In the genomic region with DNA sequence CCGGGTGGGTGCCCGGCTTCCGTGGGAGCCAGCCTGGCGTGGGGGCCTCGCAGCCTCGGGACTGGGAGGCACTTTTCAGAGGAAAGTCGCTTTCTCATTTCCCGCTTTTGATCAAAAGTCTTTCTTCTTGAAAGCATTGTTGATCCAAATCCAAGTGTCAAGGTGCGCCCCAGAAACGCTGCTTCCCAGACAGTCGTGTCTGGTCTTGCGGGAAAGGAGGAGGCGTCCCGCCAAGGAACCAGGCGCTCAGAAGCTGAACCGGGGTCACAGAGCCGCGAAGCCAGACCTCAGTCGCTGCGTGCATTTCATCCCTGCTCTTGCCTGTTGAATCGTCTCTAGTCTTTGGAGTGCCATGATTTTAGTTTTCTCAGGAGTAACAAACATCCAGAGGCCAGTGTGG, we compare ENCODE assay signal across 9 cellular contexts. TPM values are rescaled to one million over a fixed set of nuclear protein-coding genes. Genes with fewer than 3 reads are reported as not detected.
A peak's percentile ranks its signal among the peaks of the same experiment; 100 is the strongest.
DNase-seq lines count a peak whose midpoint lies in the region; ATAC-seq and TF ChIP-seq lines count a peak whose summit lies in the region.
"Had no signal": no experiment of that assay in that cellular context is flagged by ENCODE, and none has a peak within 500 bp of the region (broad histone marks: within the 10 kb centered on the region; RNA-seq: fewer than 3 reads in every experiment).

No MANE protein-coding gene starts in this region.

- in situ Hi-C loops in mammary epithelial cell (cut with MboI; ENCODE audit: low sequenced_read_pairs in 2 of 2): loop anchor here in 1 of 2 donors (5.0 kb wide), 1 partner anchor 95 kb away; no protein-coding TSS in a partner anchor

- TF ChIP-seq POLR2A in heart left ventricle (IDR thresholded peaks at IDR 0.05): no peak

- H3K27ac ChIP-seq in heart left ventricle: peak overlapping the region in 6 of 12 donors; percentile 39 to 80 (median 68)
- no peak overlapping the region for H3K27ac ChIP-seq in mammary epithelial cell (ENCODE audit: insufficient read depth, low read depth, low read length)
- H3K27ac ChIP-seq in mesendoderm (ENCODE audit: low read depth, low read length): no peak overlapping the region
- H3K27ac ChIP-seq in urinary bladder (ENCODE audit: low read depth): no peak overlapping the region

- no peak overlapping the region for H2AK5ac ChIP-seq in mesendoderm (ENCODE audit: low read length)

- H2BK5ac ChIP-seq in mesendoderm (ENCODE audit: low read length): no peak overlapping the region

- intact Hi-C loops in heart left ventricle (cut with DNase I): loop anchor here in 3 of 10 donors (5.0 kb wide), 2 partner anchors 40 to 70 kb away; no protein-coding TSS in a partner anchor
- intact Hi-C loops in Right ventricle myocardium inferior (cut with DNase I): loop anchor here (5.0 kb wide), 2 partner anchors 40 to 80 kb away; a partner anchor contains a TSS
- intact Hi-C loops in mammary epithelial cell (cut with micrococcal nuclease): loop anchor here (5.0 kb wide), 2 partner anchors 80 to 95 kb away; a partner anchor contains a TSS
- intact Hi-C loops in sciatic nerve (cut with DNase I): no loop called here

- H2BK15ac ChIP-seq in mesendoderm (replicated peaks; ENCODE audit: low read depth): no peak overlapping the region

- H3K36me3 ChIP-seq in heart left ventricle (no peaks in the 10 kb centered on the region), mammary epithelial cell (ENCODE audit: insufficient read depth, low read length) (no peaks in the 10 kb centered on the region), mesendoderm (ENCODE audit: control insufficient read depth, insufficient read depth, low read length) (no peaks in the 10 kb centered on the region), urinary bladder (ENCODE audit: insufficient read depth) (no peaks in the 10 kb centered on the region)
- H3K36me3 ChIP-seq: adrenal gland had no signal

- H4K5ac ChIP-seq in mesendoderm (ENCODE audit: low read length): no peak overlapping the region

- H3K79me2 ChIP-seq in mammary epithelial cell (ENCODE audit: insufficient read depth, low read length) (peaks cover 39% of the 10 kb centered on the region), mesendoderm (ENCODE audit: control insufficient read depth, insufficient read depth, low read length) (no peaks in the 10 kb centered on the region)

- H3K4me2 ChIP-seq in mammary epithelial cell (ENCODE audit: insufficient read depth, low read depth, low read length): peak overlapping the region; percentile 95
- no peak overlapping the region for H3K4me2 ChIP-seq in mesendoderm (ENCODE audit: low read length)

- H3K18ac ChIP-seq in mesendoderm (ENCODE audit: low read length): peak overlapping the region; percentile 51

- no peak overlapping the region for H4K8ac ChIP-seq in mesendoderm (ENCODE audit: low read depth, low read length)

- 65 to 77% (median 69%) methylated on average over 21 of the region's 21 CpGs for WGBS in heart left ventricle, 4 donors
- WGBS in mammary epithelial cell (ENCODE audit: low coverage, missing lambda C conversion rate): 62% methylated on average over 8 of the region's 21 CpGs
- no CpG with 5 or more reads among the region's 21 CpGs for WGBS in mesendoderm (ENCODE audit: extremely low coverage, insufficient coverage, low lambda C conversion rate)
- 70% methylated on average over 21 of the region's 21 CpGs for WGBS in urinary bladder

- CTCF ChIA-PET in mammary epithelial cell (lab: Charles Lee; ENCODE audit: low non-redundant PET): no interaction called here

- H2AFZ ChIP-seq in mammary epithelial cell (ENCODE audit: low read depth, low read length): peak overlapping the region; percentile 88

- no peaks in the 10 kb centered on the region for H3K9me3 ChIP-seq in heart left ventricle
- H3K9me3 ChIP-seq in mammary epithelial cell (replicated peaks; ENCODE audit: insufficient read depth, low read length): no peaks in the 10 kb centered on the region
- H3K9me3 ChIP-seq: adrenal gland had no signal

- ATAC-seq in heart left ventricle (no peak), Right ventricle myocardium inferior (no peak), sciatic nerve (no peak), GM21423 (IDR thresholded peaks at IDR 0.05; ENCODE audit: unreplicated experiment) (no peak)

- no peaks in the 10 kb centered on the region for H3K79me1 ChIP-seq in mesendoderm (ENCODE audit: low read length)

- H3K4me1 ChIP-seq in heart left ventricle (peaks cover 0 to 41% (median 27%) of the 10 kb centered on the region in 12 donors), mammary epithelial cell (ENCODE audit: insufficient read depth, low read length) (peaks cover 14% of the 10 kb centered on the region), mesendoderm (ENCODE audit: control insufficient read depth, low read depth, low read length) (peaks cover 7% of the 10 kb centered on the region), urinary bladder (ENCODE audit: insufficient read depth) (no peaks in the 10 kb centered on the region)

- dilution Hi-C loops in mammary epithelial cell (cut with HindIII; ENCODE audit: low sequenced_read_pairs): loop anchor here (5.0 kb wide), 2 partner anchors 40 to 75 kb away; no protein-coding TSS in a partner anchor

- H3K27me3 ChIP-seq in heart left ventricle (peaks cover 0 to 9% (median 0%) of the 10 kb centered on the region in 9 donors), mammary epithelial cell (ENCODE audit: insufficient read depth, low read length) (no peaks in the 10 kb centered on the region), mesendoderm (ENCODE audit: insufficient read depth, low read length, poor library complexity) (peaks cover 18% of the 10 kb centered on the region)
- H3K27me3 ChIP-seq: adrenal gland had no signal

- no peak overlapping the region for H3K4ac ChIP-seq in mesendoderm (ENCODE audit: low read depth, low read length)

- no TSS peak for BruUV-seq in mammary epithelial cell (replicated peaks; lab: Mats Ljungman, UMichigan)

- peak overlapping the region; percentile 61 to 98 (median 88) for H3K4me3 ChIP-seq in heart left ventricle
- H3K4me3 ChIP-seq in mammary epithelial cell (replicated peaks in 1 of 3; ENCODE audit: insufficient read depth in 1 of 3, low read depth in 2 of 3, low read length in 3 of 3): peak overlapping the region in 1 of 3 experiments; percentile 90
- H3K4me3 ChIP-seq in mesendoderm (ENCODE audit: low read length): no peak overlapping the region
- peak overlapping the region; percentile 84 for H3K4me3 ChIP-seq in urinary bladder (ENCODE audit: low read depth, low read length)

- H3K9ac ChIP-seq in mammary epithelial cell (ENCODE audit: insufficient read depth, low read length) (no peak overlapping the region), mesendoderm (ENCODE audit: low read length) (peak overlapping the region; percentile 58)

- TF ChIP-seq CTCF in heart left ventricle (IDR thresholded peaks at IDR 0.05): no peak
- no peak for TF ChIP-seq CTCF in mammary epithelial cell (conservative IDR thresholded peaks at IDR 0.05 in 1 of 2, IDR thresholded peaks at IDR 0.05 in 1 of 2; ENCODE audit: extremely low read depth in 1 of 2, insufficient read depth in 1 of 2, low read depth in 1 of 2, low read length in 2 of 2)

- H3K56ac ChIP-seq in mesendoderm (ENCODE audit: low read length): peak overlapping the region; percentile 80

- H3K23ac ChIP-seq in mesendoderm (ENCODE audit: low read length): no peak overlapping the region

- no peak for DNase-seq in heart left ventricle
- DNase-seq in Right ventricle myocardium inferior (ENCODE audit: missing footprints): no peak
- DNase-seq in mammary epithelial cell: no peak
- DNase-seq in mesendoderm: no peak
- no peak for DNase-seq in GM03348 (ENCODE audit: low spot score)
- DNase-seq in sciatic nerve (ENCODE audit: low spot score): no peak

- no peak overlapping the region for H2BK120ac ChIP-seq in mesendoderm (ENCODE audit: low read depth, low read length)

- H4K20me1 ChIP-seq in mammary epithelial cell (ENCODE audit: insufficient read depth, low read length): no peaks in the 10 kb centered on the region

RNA-seq across cellular contexts. Expression of a gene that starts 1.1 kb away (rescaled TPM):
- total RNA-seq in heart left ventricle: 100 to 1,000 TPM in 8 of 9 donors, 10 to 100 TPM in 1; 97.1 to 711 (median 130) TPM
- 100 to 1,000 TPM in 1 of 2 donors, 10 to 100 TPM in 1; 48.1 to 119 TPM for polyA plus RNA-seq in heart left ventricle
- 157 TPM for total RNA-seq in Right ventricle myocardium inferior
- 10 to 100 TPM; 50.8 to 65.2 TPM for total RNA-seq in mammary epithelial cell
- polyA plus RNA-seq in mammary epithelial cell: 102 TPM
- polyA minus RNA-seq in mammary epithelial cell: 55.5 TPM
- polyA plus RNA-seq in mesendoderm (2013, experiment 1 of 2): 10.7 TPM
- polyA plus RNA-seq in mesendoderm (2013, experiment 2 of 2): 10.4 TPM
- total RNA-seq in urinary bladder: 24.1 TPM
- polyA plus RNA-seq in urinary bladder: 50.5 TPM
- 37.9 TPM for total RNA-seq in sciatic nerve
